Comparison of ENCODE assay signal across 24 cellular contexts in the genomic region with DNA sequence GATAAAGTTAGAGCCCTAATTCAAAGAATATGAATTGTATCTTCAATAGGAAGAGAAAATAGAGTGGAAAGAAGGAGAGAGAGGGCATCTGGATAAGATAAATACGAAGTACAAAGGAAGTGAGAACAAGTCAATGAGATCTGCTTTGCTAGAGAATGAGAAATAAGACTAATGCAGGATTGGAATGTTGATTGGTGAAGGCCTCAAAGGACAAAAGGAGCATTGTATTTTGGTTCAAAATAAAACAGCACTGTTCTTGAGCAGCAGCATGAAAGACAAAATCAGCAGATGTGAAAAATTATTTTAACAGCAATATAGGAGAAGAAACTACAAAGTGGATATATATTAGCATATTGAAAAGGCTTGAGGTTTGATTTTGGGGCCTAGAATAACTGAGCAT. TPM values are rescaled to one million over a fixed set of nuclear protein-coding genes. Genes with fewer than 3 reads are reported as not detected.
"Had no signal": no experiment of that assay in that cellular context is flagged by ENCODE, and none has a peak within 500 bp of the region (broad histone marks: within the 10 kb centered on the region; RNA-seq: fewer than 3 reads in every experiment).

No MANE protein-coding gene starts in this region.

- H3K27ac ChIP-seq: psoas muscle, sigmoid colon, spleen, stomach, thyroid gland, uterus had no signal

- DNase-seq: activated B cell treated with CpG ODN at 0.5 μM for 24 hours; activated CD4-positive, alpha-beta T cell treated with anti-CD3 and anti-CD28 coated beads for 48 hours; activated CD8-positive, alpha-beta memory T cell treated with anti-CD3 and anti-CD28 coated beads, Interleukin-2, amount 50 U/mL, for 4 hours; activated CD8-positive, alpha-beta T cell treated with anti-CD3 and anti-CD28 coated beads for 36 hours; activated gamma-delta T cell treated with Interleukin-2 at 50 U/mL for 16 hours; amniotic stem cell; cerebellar nuclear complex; endodermal cell; kidney glomerular epithelial cell; nephron progenitor cell; psoas muscle; sigmoid colon; spleen; stimulated activated CD4-positive, alpha-beta T cell treated with anti-CD3 and anti-CD28 coated beads, Interleukin-1b, Interleukin-23, amount 100 ng/mL, for 48 hours; stomach; T-helper 2 cell; thyroid gland; uterus had no signal

- H3K36me3 ChIP-seq: sigmoid colon, spleen, stomach, thyroid gland, uterus had no signal

- H3K4me1 ChIP-seq: psoas muscle, spleen, stomach, thyroid gland, uterus had no signal

- H3K27me3 ChIP-seq: sigmoid colon, spleen, stomach, thyroid gland, uterus had no signal

- FAIRE-seq: TTC549 had no signal

- H3K9me3 ChIP-seq: psoas muscle, sigmoid colon, stomach, thyroid gland, uterus had no signal

- H3K4me3 ChIP-seq: psoas muscle, sigmoid colon, spleen, stomach, thyroid gland, uterus had no signal

- ATAC-seq: activated CD8-positive, alpha-beta T cell treated with anti-CD3 and anti-CD28 coated beads for 36 hours; psoas muscle had no signal

RNA-seq across cellular contexts. Expression of a gene that starts 5.1 kb away (rescaled TPM):
- total RNA-seq: activated B cell treated with CpG ODN at 0.5 μM for 24 hours, dermis microvascular lymphatic vessel endothelial cell, endodermal cell, epithelial cell of proximal tubule, glomerular endothelial cell, liver, omental fat pad, psoas muscle, sigmoid colon, spleen, stomach, thyroid gland, uterus had no signal
- polyA plus RNA-seq: liver, psoas muscle, sigmoid colon, spleen, stomach had no signal
